1 cellular context compared by ENCODE assay signal in the genomic region with DNA sequence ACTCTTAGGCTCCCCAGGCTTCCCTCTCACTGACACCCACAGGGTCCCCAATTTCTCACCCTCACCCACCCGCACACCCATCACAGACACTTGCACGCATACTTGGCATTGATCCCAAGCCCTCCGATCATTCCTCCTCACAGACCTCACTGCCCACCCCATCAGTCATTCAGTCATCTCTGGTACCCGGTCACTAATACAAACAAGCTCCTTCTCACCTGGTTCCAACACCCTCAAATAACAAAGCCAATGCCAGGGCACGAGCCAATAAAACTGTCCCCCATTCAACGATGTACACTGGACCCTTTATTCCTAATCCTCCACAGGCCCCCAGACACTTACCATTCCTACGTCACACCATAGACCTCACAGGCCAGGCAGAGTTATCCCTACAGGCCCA.
TF ChIP-seq lines count a peak whose summit lies in the region.

No MANE protein-coding gene starts in this region.

TF ChIP-seq in HepG2, 621 proteins besides CTCF, POLR2A, EP300 and RAD21:
- TF ChIP-seq ZNF724P (CRISPR knock-in tag; IDR thresholded peaks at IDR 0.05; ENCODE audit: borderline replicate concordance), result no peak
